In the genomic region with DNA sequence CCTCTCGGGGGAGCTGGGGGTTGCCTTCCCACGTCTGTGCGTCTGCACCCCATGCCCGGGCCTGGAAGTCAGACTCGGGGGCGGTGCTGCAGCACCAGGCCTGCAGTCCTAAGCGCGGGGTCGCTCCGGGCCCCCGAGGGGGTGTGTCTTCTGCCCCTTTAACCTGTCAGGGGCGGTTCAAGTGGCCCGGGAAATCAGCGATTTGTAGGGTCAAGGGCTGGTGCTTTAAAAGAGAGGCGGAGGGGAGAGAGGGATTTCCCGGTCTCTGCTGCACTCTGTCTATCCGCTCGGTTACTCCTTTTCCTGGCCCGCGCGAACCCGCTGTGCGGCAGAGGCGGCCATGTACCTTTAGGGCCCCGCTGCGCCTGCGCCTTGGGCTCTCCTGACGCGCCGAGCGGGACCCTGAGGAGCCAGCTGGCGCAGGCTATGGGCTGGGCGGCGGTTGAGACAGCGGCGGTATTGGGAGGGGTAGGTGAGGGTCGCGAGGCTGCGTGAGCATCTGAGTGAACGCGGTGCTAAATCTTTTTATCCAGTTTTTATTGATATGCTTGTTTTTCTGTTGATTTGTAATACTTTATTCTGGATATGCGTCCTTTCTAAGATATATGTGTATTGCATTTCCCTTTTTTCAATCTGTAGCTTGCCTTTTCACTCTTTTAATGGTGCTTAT, we compare ENCODE assay signal across 8 cellular contexts.
DNase-seq lines count a peak whose midpoint lies in the region; ATAC-seq, FAIRE-seq and TF ChIP-seq lines count a peak whose summit lies in the region.
"Not testable (repeated sequence)": the region's sequence is repeated elsewhere in the genome, so short reads cannot be mapped to it uniquely, and the experiment has no call there.

No MANE protein-coding gene starts in this region.

- intact Hi-C loops in vagina (cut with DNase I), result not testable (repeated sequence)

- dilution Hi-C loops in keratinocyte (cut with MboI; ENCODE audit: extremely low pct_ligation_motif_present, low sequenced_read_pairs), result not testable (repeated sequence)

- TF ChIP-seq POLR2A in vagina (IDR thresholded peaks at IDR 0.05), result not testable (repeated sequence)

- peak overlapping the region; percentile 78 for H3K4me3 Mint-ChIP-seq in central memory CD8-positive, alpha-beta T cell

- H3K36me3 ChIP-seq in keratinocyte (ENCODE audit: control insufficient read depth in 2 of 2, extremely low read depth in 1 of 2, insufficient read depth in 2 of 2, low read length in 2 of 2); skeletal muscle tissue (ENCODE audit: control insufficient read depth in 3 of 3, insufficient read depth in 3 of 3, low read length in 3 of 3); vagina: not testable (repeated sequence)

- not testable (repeated sequence) for H4K20me1 ChIP-seq in keratinocyte (ENCODE audit: control insufficient read depth, extremely low read depth, insufficient read depth, low read length)

- not testable (repeated sequence) for H3K27me3 ChIP-seq in keratinocyte (ENCODE audit: control insufficient read depth, extremely low read depth, insufficient read depth, low read length); skeletal muscle tissue (ENCODE audit: control insufficient read depth in 3 of 3, insufficient read depth in 3 of 3, low read length in 3 of 3); vagina

- not testable (repeated sequence) for H3K79me2 ChIP-seq in keratinocyte (ENCODE audit: control insufficient read depth, insufficient read depth, low read length)

- H3K4me1 ChIP-seq in keratinocyte (ENCODE audit: control insufficient read depth, extremely low read depth, insufficient read depth, low read length); skeletal muscle tissue (ENCODE audit: control insufficient read depth in 3 of 3, insufficient read depth in 3 of 3, low read length in 3 of 3); vagina: not testable (repeated sequence)

- not testable (repeated sequence) for H3K27ac ChIP-seq in keratinocyte (ENCODE audit: control insufficient read depth, insufficient read depth, low read length); skeletal muscle tissue (ENCODE audit: low read depth, low read length)
- H3K27ac ChIP-seq in vagina, result peak overlapping the region; percentile 64

- H3K36me3 Mint-ChIP-seq in central memory CD8-positive, alpha-beta T cell (ENCODE audit: insufficient read depth), result not testable (repeated sequence)

- DNase-seq in HK-2 (ENCODE audit: unreplicated experiment) (peak; percentile 65), NCI-H82 treated with DMSO at 0.1 percent for 48 hours (lab: John Stamatoyannopoulos, UW; ENCODE audit: unreplicated experiment) (peak; percentile 32)
- peak; percentile 65 to 68 for DNase-seq in activated CD4-positive, alpha-beta T cell treated with anti-CD3 and anti-CD28 coated beads, Interleukin-2, amount 50 U/mL, for 4 hours
- DNase-seq in central memory CD8-positive, alpha-beta T cell (ENCODE audit: low spot score in 2 of 2), result peak; percentile 48 to 53
- DNase-seq in keratinocyte (ENCODE audit: low read depth, low spot score); vagina (ENCODE audit: extremely low spot score in 2 of 2): not testable (repeated sequence)

- H3K9me3 Mint-ChIP-seq in central memory CD8-positive, alpha-beta T cell, result not testable (repeated sequence)

- not testable (repeated sequence) for H3K9ac ChIP-seq in keratinocyte (ENCODE audit: control insufficient read depth, extremely low read depth, insufficient read depth, low read length)
- peak overlapping the region; percentile 7 to 68 (median 50) for H3K9ac ChIP-seq in skeletal muscle tissue (ENCODE audit: low read depth in 1 of 3, low read length in 3 of 3)

- H3K9me1 ChIP-seq in keratinocyte (ENCODE audit: control insufficient read depth, extremely low read depth, insufficient read depth, low read length), result not testable (repeated sequence)

- H3K27me3 Mint-ChIP-seq in central memory CD8-positive, alpha-beta T cell, result not testable (repeated sequence)

- peak; percentile 85 for ATAC-seq in GM19023 (IDR thresholded peaks at IDR 0.05; ENCODE audit: unreplicated experiment)
- ATAC-seq in central memory CD8-positive, alpha-beta T cell (replicated peaks; ENCODE audit: extremely low read depth, poor library complexity, severe bottlenecking), result peak; percentile 96

- peak overlapping the region; percentile 73 for H3K4me2 ChIP-seq in keratinocyte (ENCODE audit: control insufficient read depth, extremely low read depth, insufficient read depth, low read depth, low read length)

- not testable (repeated sequence) for TF ChIP-seq CTCF in keratinocyte (optimal IDR thresholded peaks at IDR 0.05 in 1 of 3, IDR thresholded peaks at IDR 0.05 in 1 of 3, conservative IDR thresholded peaks at IDR 0.05 in 1 of 3; ENCODE audit: extremely low read depth in 1 of 3, insufficient read depth in 2 of 3, low read length in 3 of 3); vagina (IDR thresholded peaks at IDR 0.05)

- H3K4me3 ChIP-seq in keratinocyte (ENCODE audit: control insufficient read depth in 2 of 3, extremely low read depth in 1 of 3, insufficient read depth in 2 of 3, low read depth in 1 of 3, low read length in 3 of 3) (peak overlapping the region; percentile 18 to 49 (median 32)), skeletal muscle tissue (ENCODE audit: low read length in 3 of 3) (peak overlapping the region; percentile 29 to 61 (median 55)), vagina (peak overlapping the region; percentile 43 to 46)

- H2AFZ ChIP-seq in keratinocyte (ENCODE audit: control insufficient read depth, low read length), result peak overlapping the region; percentile 78

- not testable (repeated sequence) for H3K27ac Mint-ChIP-seq in central memory CD8-positive, alpha-beta T cell (ENCODE audit: low read depth)

- not testable (repeated sequence) for H3K4me1 Mint-ChIP-seq in central memory CD8-positive, alpha-beta T cell

- not testable (repeated sequence) for FAIRE-seq in keratinocyte (lab: Jason Lieb, UNC)

- H3K9me3 ChIP-seq in keratinocyte (ENCODE audit: control insufficient read depth, low read depth, low read length); skeletal muscle tissue (ENCODE audit: control insufficient read depth in 3 of 3, low read length in 3 of 3); vagina: not testable (repeated sequence)
